ENCODE assay signal across 1 cellular context in the genomic region with DNA sequence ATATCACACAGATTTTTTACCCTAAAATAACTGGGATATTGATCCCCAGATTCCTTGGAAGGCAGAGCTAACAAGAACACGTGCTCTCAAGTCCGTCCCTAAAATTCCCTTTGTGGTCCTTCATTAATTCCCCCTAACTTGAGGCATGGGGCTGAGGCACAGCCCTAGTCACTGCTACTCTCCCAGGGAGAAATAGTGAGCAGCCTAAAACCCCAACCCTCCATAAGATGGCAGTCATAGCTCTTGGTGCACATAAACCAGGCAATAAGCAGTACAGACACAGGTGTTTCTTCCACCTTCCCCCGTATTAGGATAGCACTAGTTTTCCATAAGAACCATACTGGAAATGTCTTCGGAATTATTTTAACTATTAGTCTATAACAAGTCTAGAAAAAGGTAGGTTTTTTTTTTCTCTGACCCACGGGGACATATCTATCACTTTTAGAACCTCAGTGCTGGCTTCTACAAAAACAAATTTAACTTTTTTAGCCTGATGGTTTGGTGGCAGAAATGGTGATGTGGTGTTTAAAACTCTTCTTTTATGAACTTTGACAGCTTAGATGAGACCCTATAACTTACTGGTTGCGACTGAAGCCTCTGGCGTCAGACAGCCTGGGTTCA.
TF ChIP-seq lines count a peak whose summit lies in the region.

No MANE protein-coding gene starts in this region.

TF ChIP-seq in GM23338, 12 proteins besides CTCF, POLR2A, EP300 and RAD21:
- TF ChIP-seq POLR2AphosphoS5 (IDR thresholded peaks at IDR 0.05; ENCODE audit: low read depth), result no peak
- TF ChIP-seq, protein P1, sequence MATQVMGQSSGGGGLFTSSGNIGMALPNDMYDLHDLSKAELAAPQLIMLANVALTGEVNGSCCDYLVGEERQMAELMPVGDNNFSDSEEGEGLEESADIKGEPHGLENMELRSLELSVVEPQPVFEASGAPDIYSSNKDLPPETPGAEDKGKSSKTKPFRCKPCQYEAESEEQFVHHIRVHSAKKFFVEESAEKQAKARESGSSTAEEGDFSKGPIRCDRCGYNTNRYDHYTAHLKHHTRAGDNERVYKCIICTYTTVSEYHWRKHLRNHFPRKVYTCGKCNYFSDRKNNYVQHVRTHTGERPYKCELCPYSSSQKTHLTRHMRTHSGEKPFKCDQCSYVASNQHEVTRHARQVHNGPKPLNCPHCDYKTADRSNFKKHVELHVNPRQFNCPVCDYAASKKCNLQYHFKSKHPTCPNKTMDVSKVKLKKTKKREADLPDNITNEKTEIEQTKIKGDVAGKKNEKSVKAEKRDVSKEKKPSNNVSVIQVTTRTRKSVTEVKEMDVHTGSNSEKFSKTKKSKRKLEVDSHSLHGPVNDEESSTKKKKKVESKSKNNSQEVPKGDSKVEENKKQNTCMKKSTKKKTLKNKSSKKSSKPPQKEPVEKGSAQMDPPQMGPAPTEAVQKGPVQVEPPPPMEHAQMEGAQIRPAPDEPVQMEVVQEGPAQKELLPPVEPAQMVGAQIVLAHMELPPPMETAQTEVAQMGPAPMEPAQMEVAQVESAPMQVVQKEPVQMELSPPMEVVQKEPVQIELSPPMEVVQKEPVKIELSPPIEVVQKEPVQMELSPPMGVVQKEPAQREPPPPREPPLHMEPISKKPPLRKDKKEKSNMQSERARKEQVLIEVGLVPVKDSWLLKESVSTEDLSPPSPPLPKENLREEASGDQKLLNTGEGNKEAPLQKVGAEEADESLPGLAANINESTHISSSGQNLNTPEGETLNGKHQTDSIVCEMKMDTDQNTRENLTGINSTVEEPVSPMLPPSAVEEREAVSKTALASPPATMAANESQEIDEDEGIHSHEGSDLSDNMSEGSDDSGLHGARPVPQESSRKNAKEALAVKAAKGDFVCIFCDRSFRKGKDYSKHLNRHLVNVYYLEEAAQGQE (IDR thresholded peaks at IDR 0.05; ENCODE audit: unreplicated experiment), result no peak
- no peak for TF ChIP-seq JUNB (IDR thresholded peaks at IDR 0.05; ENCODE audit: unreplicated experiment)
- no peak for TF ChIP-seq EZH2phosphoT487 (IDR thresholded peaks at IDR 0.05; ENCODE audit: unreplicated experiment)
- no peak for TF ChIP-seq ZNF114 (CRISPR knock-in tag; IDR thresholded peaks at IDR 0.05)
- TF ChIP-seq STAT1 (IDR thresholded peaks at IDR 0.05; ENCODE audit: unreplicated experiment), result no peak
- TF ChIP-seq, protein P2, sequence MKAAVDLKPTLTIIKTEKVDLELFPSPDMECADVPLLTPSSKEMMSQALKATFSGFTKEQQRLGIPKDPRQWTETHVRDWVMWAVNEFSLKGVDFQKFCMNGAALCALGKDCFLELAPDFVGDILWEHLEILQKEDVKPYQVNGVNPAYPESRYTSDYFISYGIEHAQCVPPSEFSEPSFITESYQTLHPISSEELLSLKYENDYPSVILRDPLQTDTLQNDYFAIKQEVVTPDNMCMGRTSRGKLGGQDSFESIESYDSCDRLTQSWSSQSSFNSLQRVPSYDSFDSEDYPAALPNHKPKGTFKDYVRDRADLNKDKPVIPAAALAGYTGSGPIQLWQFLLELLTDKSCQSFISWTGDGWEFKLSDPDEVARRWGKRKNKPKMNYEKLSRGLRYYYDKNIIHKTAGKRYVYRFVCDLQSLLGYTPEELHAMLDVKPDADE (IDR thresholded peaks at IDR 0.05), result no peak
- no peak for TF ChIP-seq NANOG (IDR thresholded peaks at IDR 0.05; ENCODE audit: borderline replicate concordance)
- TF ChIP-seq, protein P3, sequence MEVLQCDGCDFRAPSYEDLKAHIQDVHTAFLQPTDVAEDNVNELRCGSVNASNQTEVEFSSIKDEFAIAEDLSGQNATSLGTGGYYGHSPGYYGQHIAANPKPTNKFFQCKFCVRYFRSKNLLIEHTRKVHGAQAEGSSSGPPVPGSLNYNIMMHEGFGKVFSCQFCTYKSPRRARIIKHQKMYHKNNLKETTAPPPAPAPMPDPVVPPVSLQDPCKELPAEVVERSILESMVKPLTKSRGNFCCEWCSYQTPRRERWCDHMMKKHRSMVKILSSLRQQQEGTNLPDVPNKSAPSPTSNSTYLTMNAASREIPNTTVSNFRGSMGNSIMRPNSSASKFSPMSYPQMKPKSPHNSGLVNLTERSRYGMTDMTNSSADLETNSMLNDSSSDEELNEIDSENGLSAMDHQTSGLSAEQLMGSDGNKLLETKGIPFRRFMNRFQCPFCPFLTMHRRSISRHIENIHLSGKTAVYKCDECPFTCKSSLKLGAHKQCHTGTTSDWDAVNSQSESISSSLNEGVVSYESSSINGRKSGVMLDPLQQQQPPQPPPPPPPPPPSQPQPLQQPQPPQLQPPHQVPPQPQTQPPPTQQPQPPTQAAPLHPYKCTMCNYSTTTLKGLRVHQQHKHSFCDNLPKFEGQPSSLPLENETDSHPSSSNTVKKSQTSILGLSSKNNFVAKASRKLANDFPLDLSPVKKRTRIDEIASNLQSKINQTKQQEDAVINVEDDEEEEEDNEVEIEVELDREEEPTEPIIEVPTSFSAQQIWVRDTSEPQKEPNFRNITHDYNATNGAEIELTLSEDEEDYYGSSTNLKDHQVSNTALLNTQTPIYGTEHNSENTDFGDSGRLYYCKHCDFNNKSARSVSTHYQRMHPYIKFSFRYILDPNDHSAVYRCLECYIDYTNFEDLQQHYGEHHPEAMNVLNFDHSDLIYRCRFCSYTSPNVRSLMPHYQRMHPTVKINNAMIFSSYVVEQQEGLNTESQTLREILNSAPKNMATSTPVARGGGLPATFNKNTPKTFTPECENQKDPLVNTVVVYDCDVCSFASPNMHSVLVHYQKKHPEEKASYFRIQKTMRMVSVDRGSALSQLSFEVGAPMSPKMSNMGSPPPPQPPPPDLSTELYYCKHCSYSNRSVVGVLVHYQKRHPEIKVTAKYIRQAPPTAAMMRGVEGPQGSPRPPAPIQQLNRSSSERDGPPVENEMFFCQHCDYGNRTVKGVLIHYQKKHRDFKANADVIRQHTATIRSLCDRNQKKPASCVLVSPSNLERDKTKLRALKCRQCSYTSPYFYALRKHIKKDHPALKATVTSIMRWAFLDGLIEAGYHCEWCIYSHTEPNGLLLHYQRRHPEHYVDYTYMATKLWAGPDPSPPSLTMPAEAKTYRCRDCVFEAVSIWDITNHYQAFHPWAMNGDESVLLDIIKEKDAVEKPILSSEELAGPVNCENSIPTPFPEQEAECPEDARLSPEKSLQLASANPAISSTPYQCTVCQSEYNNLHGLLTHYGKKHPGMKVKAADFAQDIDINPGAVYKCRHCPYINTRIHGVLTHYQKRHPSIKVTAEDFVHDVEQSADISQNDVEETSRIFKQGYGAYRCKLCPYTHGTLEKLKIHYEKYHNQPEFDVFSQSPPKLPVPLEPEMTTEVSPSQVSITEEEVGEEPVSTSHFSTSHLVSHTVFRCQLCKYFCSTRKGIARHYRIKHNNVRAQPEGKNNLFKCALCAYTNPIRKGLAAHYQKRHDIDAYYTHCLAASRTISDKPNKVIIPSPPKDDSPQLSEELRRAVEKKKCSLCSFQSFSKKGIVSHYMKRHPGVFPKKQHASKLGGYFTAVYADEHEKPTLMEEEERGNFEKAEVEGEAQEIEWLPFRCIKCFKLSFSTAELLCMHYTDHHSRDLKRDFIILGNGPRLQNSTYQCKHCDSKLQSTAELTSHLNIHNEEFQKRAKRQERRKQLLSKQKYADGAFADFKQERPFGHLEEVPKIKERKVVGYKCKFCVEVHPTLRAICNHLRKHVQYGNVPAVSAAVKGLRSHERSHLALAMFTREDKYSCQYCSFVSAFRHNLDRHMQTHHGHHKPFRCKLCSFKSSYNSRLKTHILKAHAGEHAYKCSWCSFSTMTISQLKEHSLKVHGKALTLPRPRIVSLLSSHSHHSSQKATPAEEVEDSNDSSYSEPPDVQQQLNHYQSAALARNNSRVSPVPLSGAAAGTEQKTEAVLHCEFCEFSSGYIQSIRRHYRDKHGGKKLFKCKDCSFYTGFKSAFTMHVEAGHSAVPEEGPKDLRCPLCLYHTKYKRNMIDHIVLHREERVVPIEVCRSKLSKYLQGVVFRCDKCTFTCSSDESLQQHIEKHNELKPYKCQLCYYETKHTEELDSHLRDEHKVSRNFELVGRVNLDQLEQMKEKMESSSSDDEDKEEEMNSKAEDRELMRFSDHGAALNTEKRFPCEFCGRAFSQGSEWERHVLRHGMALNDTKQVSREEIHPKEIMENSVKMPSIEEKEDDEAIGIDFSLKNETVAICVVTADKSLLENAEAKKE (CRISPR knock-in tag; IDR thresholded peaks at IDR 0.05), result no peak
- no peak for TF ChIP-seq ZNF331 (CRISPR knock-in tag; IDR thresholded peaks at IDR 0.05; ENCODE audit: low read depth)
- TF ChIP-seq EZH2 (IDR thresholded peaks at IDR 0.05; ENCODE audit: low read depth, unreplicated experiment), result no peak
- TF ChIP-seq CREB1 (CRISPR knock-in tag; IDR thresholded peaks at IDR 0.05; ENCODE audit: low read depth), result no peak
TF ChIP-seq in GM23338: peak in this region for 0.
